18 cellular contexts compared by ENCODE assay signal in genomic region chr2:201656740-201657139, GRCh38. TPM values are rescaled to one million over a fixed set of nuclear protein-coding genes. Genes with fewer than 3 reads are reported as not detected.
DNase-seq lines count a peak whose midpoint lies in the region; ATAC-seq, FAIRE-seq and TF ChIP-seq lines count a peak whose summit lies in the region.
"Had no signal": no experiment of that assay in that cellular context is flagged by ENCODE, and none has a peak within 500 bp of the region (broad histone marks: within the 10 kb centered on the region; RNA-seq: fewer than 3 reads in every experiment).

No MANE protein-coding gene starts in this region.

- H2AK5ac ChIP-seq in IMR-90 (ENCODE audit: low read depth, low read length): peak overlapping the region; percentile 94
- H2AK5ac ChIP-seq in mesenchymal stem cell (ENCODE audit: low read length, severe bottlenecking): no peak overlapping the region

- DNase-seq in IMR-90 (no peak), immature natural killer cell (no peak), mesenchymal stem cell (no peak), NCI-H1092 treated with DMSO at 0.1 percent for 48 hours (lab: John Stamatoyannopoulos, UW) (no peak), Karpas-422 (no peak)
- DNase-seq: GF-D8, HCEC 1CT, MM.1S, NCI-H1048, NCI-H1436, NCI-H187 treated with DMSO at 0.1 percent for 48 hours, NCI-H748 treated with DMSO at 0.1 percent for 48 hours, SIG-M5, SK-N-SH had no signal

- H3K56ac ChIP-seq in IMR-90 (ENCODE audit: extremely low read depth, insufficient read depth, low read length): no peak overlapping the region

- peak overlapping the region; percentile 84 for H3K4ac ChIP-seq in IMR-90 (ENCODE audit: low read depth, low read length)
- H3K4ac ChIP-seq in mesenchymal stem cell (ENCODE audit: low read depth in 1 of 2, low read length in 2 of 2): no peak overlapping the region

- no peak overlapping the region for H3K9ac ChIP-seq in IMR-90 (ENCODE audit: low read depth, low read length)
- H3K9ac ChIP-seq in mesenchymal stem cell (ENCODE audit: low read length): no peak overlapping the region
- no peak overlapping the region for H3K9ac ChIP-seq in Karpas-422 (ENCODE audit: low read length)
- H3K9ac ChIP-seq: BLaER1 treated with 17β-estradiol and CSF1 and Interleukin-3, amounts not matched to agents 10 nM and 100 nM; SK-N-SH had no signal

- H4K20me1 ChIP-seq in IMR-90 (ENCODE audit: insufficient read depth, low read length) (no peaks in the 10 kb centered on the region), Karpas-422 (ENCODE audit: insufficient read depth, low read depth, low read length) (no peaks in the 10 kb centered on the region)
- H4K20me1 ChIP-seq: BLaER1 treated with 17β-estradiol and CSF1 and Interleukin-3, amounts not matched to agents 10 nM and 100 nM had no signal

- peaks cover 0 to 7% (median 2%) of the 10 kb centered on the region in 3 donors for H3K27me3 Mint-ChIP-seq in immature natural killer cell (ENCODE audit: low read depth in 3 of 3)

- peaks cover 17% of the 10 kb centered on the region for H3K4me1 ChIP-seq in IMR-90 (ENCODE audit: control insufficient read depth, insufficient read depth, low read length)
- H3K4me1 ChIP-seq in mesenchymal stem cell (ENCODE audit: control insufficient read depth, insufficient read depth, low read depth, low read length): peaks cover 13% of the 10 kb centered on the region
- H3K4me1 ChIP-seq in Karpas-422 (ENCODE audit: low read length): peaks cover 6% of the 10 kb centered on the region

- POLR2A ChIA-PET in IMR-90 (lab: Charles Lee; ENCODE audit: unreplicated experiment): no interaction called here

- peak overlapping the region; percentile 92 for H3K14ac ChIP-seq in IMR-90 (replicated peaks; ENCODE audit: low read depth, low read length)
- no peak overlapping the region for H3K14ac ChIP-seq in mesenchymal stem cell (ENCODE audit: low read length in 2 of 2)

- H4K5ac ChIP-seq in IMR-90 (ENCODE audit: low read depth, low read length): peak overlapping the region; percentile 60

- BruUV-seq in IMR-90 (replicated peaks; lab: Mats Ljungman, UMichigan): no TSS peak

- H3K9me3 ChIP-seq in IMR-90 (ENCODE audit: control insufficient read depth, insufficient read depth, low read length): no peaks in the 10 kb centered on the region
- H3K9me3 ChIP-seq in mesenchymal stem cell (ENCODE audit: control insufficient read depth, low read length): no peaks in the 10 kb centered on the region
- no peaks in the 10 kb centered on the region for H3K9me3 ChIP-seq in Karpas-422 (ENCODE audit: low read length)
- H3K9me3 ChIP-seq: BLaER1 treated with 17β-estradiol and CSF1 and Interleukin-3, amounts not matched to agents 10 nM and 100 nM; SK-N-SH had no signal

- TF ChIP-seq POLR2A in IMR-90 (IDR thresholded peaks at IDR 0.05; ENCODE audit: low read depth, low read length): no peak

- no peak overlapping the region for H3K4me3 Mint-ChIP-seq in immature natural killer cell
- H3K4me3 Mint-ChIP-seq: CD4-positive, alpha-beta memory T cell had no signal

- H2BK5ac ChIP-seq in IMR-90 (ENCODE audit: low read depth, low read length, poor library complexity, severe bottlenecking) (peak overlapping the region; percentile 92), mesenchymal stem cell (ENCODE audit: low read depth, low read length, poor library complexity, severe bottlenecking) (no peak overlapping the region)

- H3K18ac ChIP-seq in IMR-90 (ENCODE audit: low read depth, low read length): peak overlapping the region; percentile 71
- H3K18ac ChIP-seq in mesenchymal stem cell (ENCODE audit: low read depth in 1 of 2, low read length in 2 of 2): peak overlapping the region in 1 of 2 experiments; percentile 44

- peaks cover 18% of the 10 kb centered on the region for H3K9me1 ChIP-seq in IMR-90 (ENCODE audit: insufficient read depth, low read length)

- H3K4me2 ChIP-seq in IMR-90 (ENCODE audit: low read depth, low read length): no peak overlapping the region
- H3K4me2 ChIP-seq in mesenchymal stem cell (ENCODE audit: low read length, poor library complexity, severe bottlenecking): no peak overlapping the region
- no peak overlapping the region for H3K4me2 ChIP-seq in Karpas-422 (ENCODE audit: low read depth, low read length, poor library complexity, severe bottlenecking)
- H3K4me2 ChIP-seq: BLaER1 treated with 17β-estradiol and CSF1 and Interleukin-3, amounts not matched to agents 10 nM and 100 nM; SK-N-SH had no signal

- dilution Hi-C loops in IMR-90 (cut with HindIII; ENCODE audit: low sequenced_read_pairs, unreplicated experiment): no loop called here

- H2BK15ac ChIP-seq in IMR-90 (ENCODE audit: low read depth, low read length): peak overlapping the region; percentile 91
- H2BK15ac ChIP-seq in mesenchymal stem cell (ENCODE audit: low read depth, poor library complexity, severe bottlenecking): no peak overlapping the region

- WGBS in IMR-90 (ENCODE audit: extremely low coverage in 2 of 2, insufficient read length in 1 of 2), 2 experiments: 80% methylated on average over 3 of the region's 5 CpGs; no CpG with 5 or more reads in 1 of the 2 experiments
- WGBS in mesenchymal stem cell: 87% methylated on average over 5 of the region's 5 CpGs

- H2BK120ac ChIP-seq in IMR-90 (ENCODE audit: low read depth, low read length) (peak overlapping the region; percentile 97), mesenchymal stem cell (ENCODE audit: low read depth, low read length) (no peak overlapping the region)

- H4K91ac ChIP-seq in IMR-90 (ENCODE audit: insufficient read depth, low read depth, low read length): peak overlapping the region; percentile 87
- H4K91ac ChIP-seq in mesenchymal stem cell (ENCODE audit: low read length): no peak overlapping the region

- peaks cover 14 to 26% of the 10 kb centered on the region in 2 donors for H3K4me1 Mint-ChIP-seq in immature natural killer cell

- peak overlapping the region; percentile 26 to 79 (median 66) for H3K27ac Mint-ChIP-seq in immature natural killer cell
- H3K27ac Mint-ChIP-seq: CD4-positive, alpha-beta memory T cell had no signal

- peak overlapping the region; percentile 76 for H2AK9ac ChIP-seq in IMR-90 (replicated peaks; ENCODE audit: low read depth, low read length, poor library complexity)

- in situ Hi-C loops in IMR-90 (cut with MboI; ENCODE audit: low sequenced_read_pairs): no loop called here

- CTCF ChIA-PET in IMR-90 (lab: Yijun Ruan, JAX): interaction anchor here (0.5 kb wide), 1 partner anchor 326 kb away, joined by 3 read pairs; no protein-coding TSS in a partner anchor

- no peak for TF ChIP-seq CTCF in IMR-90 (conservative IDR thresholded peaks at IDR 0.05; ENCODE audit: low read depth, low read length)

- H3K27me3 ChIP-seq in IMR-90 (ENCODE audit: control insufficient read depth, insufficient read depth, low read length) (no peaks in the 10 kb centered on the region), mesenchymal stem cell (ENCODE audit: control insufficient read depth in 1 of 2, insufficient read depth in 1 of 2, low read length in 2 of 2) (no peaks in the 10 kb centered on the region), Karpas-422 (ENCODE audit: low read length) (no peaks in the 10 kb centered on the region)
- H3K27me3 ChIP-seq: BLaER1 treated with 17β-estradiol and CSF1 and Interleukin-3, amounts not matched to agents 10 nM and 100 nM had no signal

- H3K36me3 Mint-ChIP-seq in immature natural killer cell: no peaks in the 10 kb centered on the region
- H3K36me3 Mint-ChIP-seq: CD4-positive, alpha-beta memory T cell had no signal

- ATAC-seq in IMR-90 (ENCODE audit: low read depth) (no peak), GM18909 (IDR thresholded peaks at IDR 0.05; ENCODE audit: poor library complexity, unreplicated experiment) (no peak)

- peak overlapping the region; percentile 87 for H2BK20ac ChIP-seq in IMR-90 (ENCODE audit: low read depth, low read length)

- no peak for TF ChIP-seq RAD21 in IMR-90 (IDR thresholded peaks at IDR 0.05; ENCODE audit: low read length)

- H3K27ac ChIP-seq in IMR-90 (ENCODE audit: insufficient read depth, low read length) (peak overlapping the region; percentile 17; the same call in 1 of the 2 replicates), mesenchymal stem cell (ENCODE audit: low read length, poor library complexity, severe bottlenecking) (no peak overlapping the region), Karpas-422 (ENCODE audit: low read length) (no peak overlapping the region)
- H3K27ac ChIP-seq: BLaER1 treated with 17β-estradiol and CSF1 and Interleukin-3, amounts not matched to agents 10 nM and 100 nM had no signal

- H3K79me1 ChIP-seq in IMR-90 (ENCODE audit: low read depth in 1 of 2, low read length in 2 of 2): 0 out of 4 replicates have a peak, but pooled peaks cover 0 to 2% of the 10 kb centered on the region in 2 experiments
- no peaks in the 10 kb centered on the region for H3K79me1 ChIP-seq in mesenchymal stem cell (replicated peaks; ENCODE audit: low read length, poor library complexity, severe bottlenecking)

- no peak overlapping the region for H2BK12ac ChIP-seq in mesenchymal stem cell (ENCODE audit: low read length in 2 of 2)

- peak; percentile 60 for FAIRE-seq in G401.6 (lab: Jason Lieb, UNC)

- H3K9me3 Mint-ChIP-seq in immature natural killer cell: no peaks in the 10 kb centered on the region
- H3K9me3 Mint-ChIP-seq: CD4-positive, alpha-beta memory T cell had no signal

- H3K4me3 ChIP-seq in IMR-90 (ENCODE audit: insufficient read depth, low read depth, low read length) (no peak overlapping the region), mesenchymal stem cell (ENCODE audit: insufficient read depth in 1 of 2, low read depth in 1 of 2, low read length in 2 of 2) (no peak overlapping the region), Karpas-422 (ENCODE audit: low read length) (no peak overlapping the region)
- H3K4me3 ChIP-seq: BLaER1 treated with 17β-estradiol and CSF1 and Interleukin-3, amounts not matched to agents 10 nM and 100 nM had no signal

- H3K36me3 ChIP-seq in IMR-90 (ENCODE audit: control insufficient read depth, insufficient read depth, low read length) (no peaks in the 10 kb centered on the region), mesenchymal stem cell (ENCODE audit: control insufficient read depth in 1 of 2, insufficient read depth in 2 of 2, low read depth in 1 of 2, low read length in 2 of 2) (no peaks in the 10 kb centered on the region), Karpas-422 (ENCODE audit: insufficient read depth, low read length) (no peaks in the 10 kb centered on the region)
- H3K36me3 ChIP-seq: BLaER1 treated with 17β-estradiol and CSF1 and Interleukin-3, amounts not matched to agents 10 nM and 100 nM had no signal

- H3K9me2 ChIP-seq in Karpas-422 (replicated peaks; ENCODE audit: insufficient read depth, low read length): no peaks in the 10 kb centered on the region
- H3K9me2 ChIP-seq: SK-N-SH had no signal

- intact Hi-C loops in IMR-90 (cut with micrococcal nuclease): no loop called here

- H2AFZ ChIP-seq in IMR-90 (replicated peaks; ENCODE audit: low read length, poor library complexity) (peak overlapping the region; percentile 56), mesenchymal stem cell (ENCODE audit: low read depth, low read length) (no peak overlapping the region), Karpas-422 (ENCODE audit: low read length) (no peak overlapping the region; the same call in 1 of the 2 replicates)

- peak overlapping the region; percentile 80 for H3K23ac ChIP-seq in IMR-90 (ENCODE audit: low read depth, low read length)
- no peak overlapping the region for H3K23ac ChIP-seq in mesenchymal stem cell (ENCODE audit: low read length in 2 of 2)

- H3K79me2 ChIP-seq in Karpas-422 (ENCODE audit: low read length): no peaks in the 10 kb centered on the region

- H4K8ac ChIP-seq in IMR-90 (ENCODE audit: low read depth in 2 of 2, low read length in 2 of 2) (peak overlapping the region; percentile 32 to 92; a peak in 3 of 4 replicates), mesenchymal stem cell (ENCODE audit: low read length) (no peak overlapping the region)

RNA-seq across cellular contexts. Expression of gene TMEM237, which starts 13.4 kb away (rescaled TPM):
- total RNA-seq in IMR-90 (2012; rRNA removed): 46.9 and 58.8 TPM in 2 replicates
- polyA plus RNA-seq in IMR-90 (2012; rRNA removed) (27.8 and 29.4 TPM in 2 replicates), immature natural killer cell (1 to 10 TPM; 1.8 to 4.1 (median 1.9) TPM)
- 13.0 and 22.9 TPM in 2 replicates for polyA plus RNA-seq in IMR-90 (2012; cell fraction: cytosol; rRNA removed)
- 4.8 and 31.4 TPM in 2 replicates for polyA plus RNA-seq in IMR-90 (2012; cell fraction: nucleus; rRNA removed; ENCODE audit: low replicate concordance)
- polyA plus RNA-seq in mesenchymal stem cell (2013, experiment 1 of 2): 15.5 TPM
- polyA plus RNA-seq in mesenchymal stem cell (2013, experiment 2 of 2): 16.5 TPM
- total RNA-seq in Karpas-422 (2014; rRNA removed; shearing (Covaris generic); ENCODE audit: low replicate concordance): 23.4 and 40.9 TPM in 2 replicates

RNA-seq across cellular contexts. Expression of gene MPP4, which starts 41.7 kb away (rescaled TPM):
- total RNA-seq in IMR-90 (2012; rRNA removed): 11.1 and 14.9 TPM in 2 replicates
- polyA plus RNA-seq in IMR-90 (2012; rRNA removed): 8.5 and 11.8 TPM in 2 replicates
- 5.2 and 5.5 TPM in 2 replicates for polyA plus RNA-seq in IMR-90 (2012; cell fraction: cytosol; rRNA removed)
- 16.8 and 54.4 TPM in 2 replicates for polyA plus RNA-seq in IMR-90 (2012; cell fraction: nucleus; rRNA removed; ENCODE audit: low replicate concordance)
- polyA plus RNA-seq in immature natural killer cell: not detected
- polyA plus RNA-seq in mesenchymal stem cell (2013, experiment 1 of 2): 0.51 TPM
- polyA plus RNA-seq in mesenchymal stem cell (2013, experiment 2 of 2): 0.40 TPM
- 0.45 TPM in 1 of 2 replicates, not detected in the other for total RNA-seq in Karpas-422 (2014; rRNA removed; shearing (Covaris generic); ENCODE audit: low replicate concordance)
- total RNA-seq: CD4-positive, alpha-beta memory T cell had no signal
- polyA plus RNA-seq: CD4-positive, alpha-beta memory T cell had no signal
